In the genomic region with DNA sequence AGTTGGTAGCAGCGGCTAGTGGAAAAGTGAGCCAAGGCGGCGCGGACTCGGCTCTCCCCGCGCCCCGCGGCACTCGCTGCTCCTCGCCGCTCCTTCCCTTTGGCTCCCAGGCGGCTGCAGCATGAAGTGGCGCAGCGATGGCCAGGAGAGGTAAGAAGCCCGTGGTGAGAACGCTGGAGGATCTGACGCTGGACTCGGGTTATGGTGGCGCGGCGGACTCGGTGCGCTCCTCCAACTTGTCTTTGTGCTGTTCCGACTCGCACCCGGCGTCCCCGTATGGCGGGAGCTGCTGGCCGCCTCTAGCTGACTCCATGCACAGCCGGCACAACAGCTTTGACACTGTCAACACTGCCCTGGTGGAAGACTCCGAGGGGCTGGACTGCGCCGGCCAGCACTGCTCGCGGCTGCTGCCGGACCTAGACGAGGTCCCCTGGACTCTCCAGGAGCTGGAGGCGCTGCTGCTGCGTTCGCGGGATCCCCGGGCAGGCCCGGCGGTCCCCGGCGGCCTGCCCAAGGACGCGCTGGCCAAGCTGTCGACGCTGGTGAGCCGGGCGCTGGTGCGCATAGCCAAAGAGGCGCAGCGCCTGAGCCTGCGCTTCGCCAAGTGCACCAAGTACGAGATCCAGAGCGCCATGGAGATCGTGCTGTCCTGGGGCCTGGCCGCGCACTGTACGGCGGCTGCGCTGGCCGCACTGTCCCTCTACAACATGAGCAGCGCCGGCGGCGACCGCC, we compare ENCODE assay signal across 8 cellular contexts.
DNase-seq lines count a peak whose midpoint lies in the region; ATAC-seq, FAIRE-seq and TF ChIP-seq lines count a peak whose summit lies in the region.

No MANE protein-coding gene starts in this region.

- no peak for ATAC-seq in natural killer cell

- no peak overlapping the region for H3K27ac Mint-ChIP-seq in natural killer cell

- no peaks in the 10 kb centered on the region for H3K9me3 Mint-ChIP-seq in natural killer cell

- H3K9ac ChIP-seq in HUES48 (ENCODE audit: low read depth, low read length): no peak overlapping the region

- H3K4me1 ChIP-seq in HUES48 (ENCODE audit: control insufficient read depth, insufficient read depth, low read length): 0 out of 2 replicates have a peak, but pooled peaks cover 5% of the 10 kb centered on the region

- H3K4me3 Mint-ChIP-seq in natural killer cell: peak overlapping the region; percentile 89

- H3K4me3 ChIP-seq in BJ (ENCODE audit: low read depth, low read length): peak overlapping the region; percentile 33
- H3K4me3 ChIP-seq in HUES48 (ENCODE audit: low read depth, low read length): peak overlapping the region; percentile 78
- H3K4me3 ChIP-seq in epithelial cell of proximal tubule (ENCODE audit: low read depth, low read length): peak overlapping the region; percentile 68

- no peaks in the 10 kb centered on the region for H3K9me3 ChIP-seq in HUES48 (ENCODE audit: control insufficient read depth, insufficient read depth, low read length)

- H3K27me3 Mint-ChIP-seq in natural killer cell (ENCODE audit: low read depth in 2 of 2): peaks cover 0 to 5% of the 10 kb centered on the region in 2 donors

- H3K4me1 Mint-ChIP-seq in natural killer cell: peaks cover 37 to 52% of the 10 kb centered on the region in 2 donors

- no peak for TF ChIP-seq CTCF in BJ (IDR thresholded peaks at IDR 0.05; ENCODE audit: insufficient read depth, low read depth, low read length)
- TF ChIP-seq CTCF in epithelial cell of proximal tubule (conservative IDR thresholded peaks at IDR 0.05; ENCODE audit: low read depth, low read length): no peak
- no peak for TF ChIP-seq CTCF in natural killer cell (IDR thresholded peaks at IDR 0.05)
- TF ChIP-seq CTCF in D721Med (IDR thresholded peaks at IDR 0.05; ENCODE audit: insufficient read depth, missing control alignments): no peak

- intact Hi-C loops in natural killer cell (cut with micrococcal nuclease): loop anchor here (2.0 to 5.0 kb wide), 2 partner anchors 140 to 362 kb away; partner anchors contain the start of gene TMEM263

- H3K36me3 Mint-ChIP-seq in natural killer cell: no peaks in the 10 kb centered on the region

- DNase-seq in BJ (ENCODE audit: low read depth) (no peak), epithelial cell of proximal tubule (ENCODE audit: low read depth) (no peak), natural killer cell (peak; percentile 26), midbrain (lab: John Stamatoyannopoulos, UW) (no peak), D721Med (ENCODE audit: insufficient read length, low spot score) (no peak), NCI-H1930 (lab: John Stamatoyannopoulos, UW) (no peak)
- DNase-seq in activated CD4-positive, alpha-beta T cell treated with anti-CD3 and anti-CD28 coated beads, Interleukin-2, amount 50 U/mL, for 48 hours: peak; percentile 36 to 44

- peaks cover 25% of the 10 kb centered on the region for H3K27me3 ChIP-seq in BJ (ENCODE audit: control insufficient read depth, insufficient read depth, low read length)
- peaks cover 72% of the 10 kb centered on the region for H3K27me3 ChIP-seq in HUES48 (ENCODE audit: control insufficient read depth, insufficient read depth, low read length)

- no peak overlapping the region for H3K27ac ChIP-seq in HUES48 (ENCODE audit: low read depth, low read length)

- POLR2A ChIA-PET in BJ (lab: Charles Lee): no interaction called here

- CTCF ChIA-PET in BJ (lab: Yijun Ruan, JAX): interaction anchor here (0.8 kb wide), 1 partner anchor 289 kb away, joined by 3 read pairs; no protein-coding TSS in a partner anchor

- H3K36me3 ChIP-seq in BJ (ENCODE audit: control insufficient read depth, insufficient read depth, low read length) (no peaks in the 10 kb centered on the region), HUES48 (ENCODE audit: control insufficient read depth, insufficient read depth, low read length) (no peaks in the 10 kb centered on the region)

- no peak for FAIRE-seq in D721Med (lab: Jason Lieb, UNC)

Comparison
In these comparisons a context has a peak if more than half of its experiments do, and no peak if none do; other contexts are left out.
1. DNase-seq: peak in activated CD4-positive, alpha-beta T cell treated with anti-CD3 and anti-CD28 coated beads, Interleukin-2, amount 50 U/mL, for 48 hours (2 of 2) and natural killer cell (single experiment); none in BJ (single experiment), epithelial cell of proximal tubule (single experiment), midbrain (single experiment), D721Med (single experiment) and NCI-H1930 (0 of 2).
2. Peak in every context shown above with its lines, with median percentiles within 50 percentile points of each other: H3K4me3 ChIP-seq.